ENCODE assay signal across 1 cellular context in the genomic region with DNA sequence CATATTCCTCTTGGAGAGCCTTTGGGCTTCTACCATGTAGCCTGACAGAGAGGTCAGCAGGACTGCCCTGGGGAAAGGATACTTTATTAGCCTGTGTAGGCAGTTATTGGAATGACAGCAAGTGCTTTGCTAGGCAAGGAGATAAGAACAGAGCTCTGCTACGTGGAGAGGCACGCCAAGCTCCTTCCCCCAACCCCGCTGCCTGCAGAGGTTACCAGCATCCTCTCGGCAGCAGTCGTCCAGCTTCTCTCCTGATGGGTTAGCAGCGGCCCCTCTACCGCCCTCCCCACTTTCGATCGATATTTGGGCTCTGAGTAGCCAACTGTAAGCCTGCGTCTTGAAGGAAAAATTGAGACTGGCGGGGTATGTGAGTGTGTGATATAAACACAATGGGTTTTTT.
TF ChIP-seq lines count a peak whose summit lies in the region.

No MANE protein-coding gene starts in this region.

TF ChIP-seq in K562, 482 proteins besides CTCF, POLR2A, EP300 and RAD21 (continued from another document and continues in another):
- TF ChIP-seq, protein P1, sequence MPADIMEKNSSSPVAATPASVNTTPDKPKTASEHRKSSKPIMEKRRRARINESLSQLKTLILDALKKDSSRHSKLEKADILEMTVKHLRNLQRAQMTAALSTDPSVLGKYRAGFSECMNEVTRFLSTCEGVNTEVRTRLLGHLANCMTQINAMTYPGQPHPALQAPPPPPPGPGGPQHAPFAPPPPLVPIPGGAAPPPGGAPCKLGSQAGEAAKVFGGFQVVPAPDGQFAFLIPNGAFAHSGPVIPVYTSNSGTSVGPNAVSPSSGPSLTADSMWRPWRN (IDR thresholded peaks at IDR 0.05; ENCODE audit: low read depth) = no peak
- TF ChIP-seq ZNF282 (CRISPR knock-in tag; IDR thresholded peaks at IDR 0.05) (no peak), ELK3 (CRISPR knock-in tag; IDR thresholded peaks at IDR 0.05) (no peak), KLF10 (CRISPR knock-in tag; IDR thresholded peaks at IDR 0.05) (no peak), ARID1B (IDR thresholded peaks at IDR 0.05) (peak; percentile 44), GTF2F1 (IDR thresholded peaks at IDR 0.05; ENCODE audit: low read depth, low read length) (no peak), ZFP36 (IDR thresholded peaks at IDR 0.05; ENCODE audit: low read depth, low read length, partially characterized antibody) (no peak), NR3C1 (CRISPR knock-in tag; IDR thresholded peaks at IDR 0.05) (no peak), KAT7 (CRISPR knock-in tag; IDR thresholded peaks at IDR 0.05; ENCODE audit: borderline replicate concordance) (no peak), DNMT1 (IDR thresholded peaks at IDR 0.05) (no peak), CREB1 (IDR thresholded peaks at IDR 0.05) (no peak), CREB1 (CRISPR knock-in tag; IDR thresholded peaks at IDR 0.05) (no peak), JUN (IDR thresholded peaks at IDR 0.05; ENCODE audit: borderline replicate concordance, low read depth, low read length) (no peak), JUN (CRISPR knock-in tag; IDR thresholded peaks at IDR 0.05; ENCODE audit: borderline replicate concordance) (no peak), RERE (CRISPR knock-in tag; IDR thresholded peaks at IDR 0.05; ENCODE audit: borderline replicate concordance) (no peak), ZNF707 (CRISPR knock-in tag; conservative IDR thresholded peaks at IDR 0.05) (no peak), LCOR (CRISPR knock-in tag; IDR thresholded peaks at IDR 0.05) (no peak), MTA2 (IDR thresholded peaks at IDR 0.05; ENCODE audit: low read depth) (no peak), RNF2 (IDR thresholded peaks at IDR 0.05) (no peak), ZNF212 (CRISPR knock-in tag; IDR thresholded peaks at IDR 0.05) (no peak), HNRNPUL1 (IDR thresholded peaks at IDR 0.05; ENCODE audit: low read length) (no peak), XRCC4 (IDR thresholded peaks at IDR 0.05; ENCODE audit: extremely low read depth, insufficient read depth, insufficient read length) (no peak), ZNF143 (CRISPR knock-in tag; IDR thresholded peaks at IDR 0.05) (no peak), HCFC1 (IDR thresholded peaks at IDR 0.05; ENCODE audit: low read depth, low read length) (no peak), ZKSCAN8 (CRISPR knock-in tag; IDR thresholded peaks at IDR 0.05) (no peak), MYC (IDR thresholded peaks at IDR 0.05; ENCODE audit: low read depth, low read length) (peak; percentile 58), MYC (CRISPR knock-in tag; IDR thresholded peaks at IDR 0.05; ENCODE audit: borderline replicate concordance, low read depth) (no peak), NR2C2 (CRISPR knock-in tag; IDR thresholded peaks at IDR 0.05) (no peak), NR2C2 (tag; IDR thresholded peaks at IDR 0.05) (no peak), IFI16 (CRISPR knock-in tag; IDR thresholded peaks at IDR 0.05) (0 out of 2 replicates have a peak, but pooled peaks have one; percentile 67), ZNF280A (IDR thresholded peaks at IDR 0.05; ENCODE audit: low read depth, partially characterized antibody) (no peak), MECOM (CRISPR knock-in tag; IDR thresholded peaks at IDR 0.05) (no peak), POLR2H (tag; IDR thresholded peaks at IDR 0.05; ENCODE audit: low read depth) (no peak), CCNT2 (IDR thresholded peaks at IDR 0.05; ENCODE audit: borderline replicate concordance, extremely low read depth, insufficient read length, low read depth, low read length) (no peak), RFX5 (IDR thresholded peaks at IDR 0.05; ENCODE audit: low read depth, low read length) (no peak), NCOA2 (IDR thresholded peaks at IDR 0.05; ENCODE audit: partially characterized antibody in 2 of 2) (no peak), TAL1 (IDR thresholded peaks at IDR 0.05) (no peak), BRCA1 (IDR thresholded peaks at IDR 0.05) (no peak), BRCA1 (CRISPR knock-in tag; IDR thresholded peaks at IDR 0.05) (no peak), ZNF717 (CRISPR knock-in tag; IDR thresholded peaks at IDR 0.05) (no peak), ZNF175 (CRISPR knock-in tag; IDR thresholded peaks at IDR 0.05; ENCODE audit: low read depth) (0 out of 2 replicates have a peak, but pooled peaks have one; percentile 20), CBX8 (IDR thresholded peaks at IDR 0.05; ENCODE audit: borderline replicate concordance, extremely low read depth, low read depth, low read length, poor library complexity, severe bottlenecking) (no peak), HMG20B (CRISPR knock-in tag; IDR thresholded peaks at IDR 0.05) (no peak), HNRNPL (IDR thresholded peaks at IDR 0.05; ENCODE audit: low read depth, low read length) (no peak), ZNF561 (CRISPR knock-in tag; conservative IDR thresholded peaks at IDR 0.05) (no peak), EZH2 (IDR thresholded peaks at IDR 0.05; ENCODE audit: borderline replicate concordance, low read depth, low read length) (no peak), EHMT2 (IDR thresholded peaks at IDR 0.05) (no peak), EP400 (IDR thresholded peaks at IDR 0.05) (no peak), ZNF57 (CRISPR knock-in tag; IDR thresholded peaks at IDR 0.05) (no peak), NFE2L1 (tag; IDR thresholded peaks at IDR 0.05; ENCODE audit: borderline replicate concordance, low read depth) (no peak), ZNF449 (CRISPR knock-in tag; IDR thresholded peaks at IDR 0.05) (no peak)
- TF ChIP-seq, protein P2, sequence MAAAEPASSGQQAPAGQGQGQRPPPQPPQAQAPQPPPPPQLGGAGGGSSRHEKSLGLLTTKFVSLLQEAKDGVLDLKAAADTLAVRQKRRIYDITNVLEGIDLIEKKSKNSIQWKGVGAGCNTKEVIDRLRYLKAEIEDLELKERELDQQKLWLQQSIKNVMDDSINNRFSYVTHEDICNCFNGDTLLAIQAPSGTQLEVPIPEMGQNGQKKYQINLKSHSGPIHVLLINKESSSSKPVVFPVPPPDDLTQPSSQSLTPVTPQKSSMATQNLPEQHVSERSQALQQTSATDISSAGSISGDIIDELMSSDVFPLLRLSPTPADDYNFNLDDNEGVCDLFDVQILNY (CRISPR knock-in tag; IDR thresholded peaks at IDR 0.05) = no peak
- TF ChIP-seq, protein P3, sequence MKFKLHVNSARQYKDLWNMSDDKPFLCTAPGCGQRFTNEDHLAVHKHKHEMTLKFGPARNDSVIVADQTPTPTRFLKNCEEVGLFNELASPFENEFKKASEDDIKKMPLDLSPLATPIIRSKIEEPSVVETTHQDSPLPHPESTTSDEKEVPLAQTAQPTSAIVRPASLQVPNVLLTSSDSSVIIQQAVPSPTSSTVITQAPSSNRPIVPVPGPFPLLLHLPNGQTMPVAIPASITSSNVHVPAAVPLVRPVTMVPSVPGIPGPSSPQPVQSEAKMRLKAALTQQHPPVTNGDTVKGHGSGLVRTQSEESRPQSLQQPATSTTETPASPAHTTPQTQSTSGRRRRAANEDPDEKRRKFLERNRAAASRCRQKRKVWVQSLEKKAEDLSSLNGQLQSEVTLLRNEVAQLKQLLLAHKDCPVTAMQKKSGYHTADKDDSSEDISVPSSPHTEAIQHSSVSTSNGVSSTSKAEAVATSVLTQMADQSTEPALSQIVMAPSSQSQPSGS (CRISPR knock-in tag; IDR thresholded peaks at IDR 0.05) = no peak
- TF ChIP-seq, protein P4, sequence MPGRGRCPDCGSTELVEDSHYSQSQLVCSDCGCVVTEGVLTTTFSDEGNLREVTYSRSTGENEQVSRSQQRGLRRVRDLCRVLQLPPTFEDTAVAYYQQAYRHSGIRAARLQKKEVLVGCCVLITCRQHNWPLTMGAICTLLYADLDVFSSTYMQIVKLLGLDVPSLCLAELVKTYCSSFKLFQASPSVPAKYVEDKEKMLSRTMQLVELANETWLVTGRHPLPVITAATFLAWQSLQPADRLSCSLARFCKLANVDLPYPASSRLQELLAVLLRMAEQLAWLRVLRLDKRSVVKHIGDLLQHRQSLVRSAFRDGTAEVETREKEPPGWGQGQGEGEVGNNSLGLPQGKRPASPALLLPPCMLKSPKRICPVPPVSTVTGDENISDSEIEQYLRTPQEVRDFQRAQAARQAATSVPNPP (IDR thresholded peaks at IDR 0.05; ENCODE audit: borderline replicate concordance, insufficient read depth, insufficient read length) = no peak
- TF ChIP-seq, protein P5, sequence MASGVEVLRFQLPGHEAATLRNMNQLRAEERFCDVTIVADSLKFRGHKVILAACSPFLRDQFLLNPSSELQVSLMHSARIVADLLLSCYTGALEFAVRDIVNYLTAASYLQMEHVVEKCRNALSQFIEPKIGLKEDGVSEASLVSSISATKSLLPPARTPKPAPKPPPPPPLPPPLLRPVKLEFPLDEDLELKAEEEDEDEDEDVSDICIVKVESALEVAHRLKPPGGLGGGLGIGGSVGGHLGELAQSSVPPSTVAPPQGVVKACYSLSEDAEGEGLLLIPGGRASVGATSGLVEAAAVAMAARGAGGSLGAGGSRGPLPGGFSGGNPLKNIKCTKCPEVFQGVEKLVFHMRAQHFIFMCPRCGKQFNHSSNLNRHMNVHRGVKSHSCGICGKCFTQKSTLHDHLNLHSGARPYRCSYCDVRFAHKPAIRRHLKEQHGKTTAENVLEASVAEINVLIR (CRISPR knock-in tag; IDR thresholded peaks at IDR 0.05) = peak; percentile 41; the same call in 1 of the 2 replicates
- TF ChIP-seq, protein P6, sequence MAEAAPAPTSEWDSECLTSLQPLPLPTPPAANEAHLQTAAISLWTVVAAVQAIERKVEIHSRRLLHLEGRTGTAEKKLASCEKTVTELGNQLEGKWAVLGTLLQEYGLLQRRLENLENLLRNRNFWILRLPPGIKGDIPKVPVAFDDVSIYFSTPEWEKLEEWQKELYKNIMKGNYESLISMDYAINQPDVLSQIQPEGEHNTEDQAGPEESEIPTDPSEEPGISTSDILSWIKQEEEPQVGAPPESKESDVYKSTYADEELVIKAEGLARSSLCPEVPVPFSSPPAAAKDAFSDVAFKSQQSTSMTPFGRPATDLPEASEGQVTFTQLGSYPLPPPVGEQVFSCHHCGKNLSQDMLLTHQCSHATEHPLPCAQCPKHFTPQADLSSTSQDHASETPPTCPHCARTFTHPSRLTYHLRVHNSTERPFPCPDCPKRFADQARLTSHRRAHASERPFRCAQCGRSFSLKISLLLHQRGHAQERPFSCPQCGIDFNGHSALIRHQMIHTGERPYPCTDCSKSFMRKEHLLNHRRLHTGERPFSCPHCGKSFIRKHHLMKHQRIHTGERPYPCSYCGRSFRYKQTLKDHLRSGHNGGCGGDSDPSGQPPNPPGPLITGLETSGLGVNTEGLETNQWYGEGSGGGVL (CRISPR knock-in tag; IDR thresholded peaks at IDR 0.05) = no peak
